Comparison of ENCODE assay signal across 8 cellular contexts in the genomic region with DNA sequence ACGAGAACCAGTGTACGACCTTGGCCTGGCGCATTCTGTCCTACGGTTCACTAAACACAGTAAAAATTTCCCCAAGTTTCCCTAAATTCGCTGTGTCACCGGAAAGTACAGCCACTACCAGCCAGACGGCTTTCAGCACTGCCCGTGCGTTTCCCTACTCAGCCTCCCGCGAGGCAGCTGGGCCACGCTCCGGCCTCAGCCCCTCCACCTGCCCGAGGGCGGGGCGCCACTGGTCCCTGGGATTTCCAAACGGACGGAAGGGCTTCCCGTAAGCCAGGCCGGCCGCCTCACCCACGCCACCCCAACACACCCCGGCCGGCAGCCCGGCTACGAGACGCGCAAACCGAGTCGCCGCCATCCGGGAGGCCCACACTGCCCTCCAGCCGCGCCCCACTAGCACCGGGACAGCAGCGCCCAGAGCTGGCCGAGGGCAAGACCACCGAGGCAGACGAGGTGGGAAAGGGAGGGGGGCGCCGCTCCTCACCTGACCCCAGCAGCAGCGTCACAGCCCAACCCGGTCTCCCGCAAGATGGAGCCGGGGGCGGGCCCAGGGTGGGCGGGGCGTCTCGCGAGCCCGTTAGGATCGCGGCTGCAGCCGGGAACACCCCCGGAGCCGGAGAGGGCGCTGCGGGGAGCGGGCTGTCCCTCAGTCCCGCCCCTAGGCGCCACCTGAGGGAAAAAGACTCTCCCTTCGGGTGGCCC. TPM values are rescaled to one million over a fixed set of nuclear protein-coding genes. Genes with fewer than 3 reads are reported as not detected.
DNase-seq lines count a peak whose midpoint lies in the region; ATAC-seq and TF ChIP-seq lines count a peak whose summit lies in the region.

A gene (minus strand): TSS at position 531 of the 702 bp plus-strand sequence. CDS start 13,202 bp downstream, outside the sequence.

- H3K4me2 ChIP-seq in Karpas-422 (ENCODE audit: low read depth, low read length, poor library complexity, severe bottlenecking): peak within 1 kb of the TSS; percentile 79
- H3K4me2 ChIP-seq in fibroblast of lung (ENCODE audit: extremely low read depth, insufficient read depth, low read length): peak within 1 kb of the TSS; percentile 96

- H3K4me1 Mint-ChIP-seq in naive thymus-derived CD8-positive, alpha-beta T cell: peaks cover 27 to 59% (median 56%) of the 10 kb centered on the region in 4 donors
- peaks cover 25 to 57% of the 10 kb centered on the region in 2 donors for H3K4me1 Mint-ChIP-seq in stimulated activated naive B cell treated with anti-CD40 and anti-IgM and Interleukin-4, amounts not matched to agents 10 μg/mL and 1 μg/mL and 100 μg/mL, for 72 hours

- H2AFZ ChIP-seq in Karpas-422 (ENCODE audit: low read length) (peak within 1 kb of the TSS; percentile 82; the same call in 1 of the 2 replicates), fibroblast of lung (ENCODE audit: low read length) (peak within 1 kb of the TSS; percentile 79)

- peak within 1 kb of the TSS; percentile 84 to 96 (median 93) for H3K27ac Mint-ChIP-seq in naive thymus-derived CD8-positive, alpha-beta T cell
- H3K27ac Mint-ChIP-seq in stimulated activated naive B cell treated with anti-CD40 and anti-IgM and Interleukin-4, amounts not matched to agents 10 μg/mL and 1 μg/mL and 100 μg/mL, for 72 hours: peak within 1 kb of the TSS; percentile 99

- peaks cover 51% of the 10 kb centered on the region for H3K79me2 ChIP-seq in Karpas-422 (ENCODE audit: low read length)
- peaks cover 41% of the 10 kb centered on the region for H3K79me2 ChIP-seq in fibroblast of lung (ENCODE audit: control insufficient read depth, insufficient read depth, low read length)

- DNase-seq in EL (peak; percentile 86), Karpas-422 (peak; percentile 96), RPMI8226 (peak; percentile 91), fibroblast of lung (ENCODE audit: low read depth in 2 of 2) (peak; percentile 80 to 81)
- DNase-seq in activated T-helper 1 cell treated with anti-CD3 and anti-CD28 coated beads, Interleukin-2, amount 50 U/mL, for 16 hours (ENCODE audit: low read depth in 1 of 2, low spot score in 1 of 2): peak; percentile 86 to 91
- DNase-seq in naive thymus-derived CD8-positive, alpha-beta T cell: peak; percentile 82 to 95 (median 89)
- peak; percentile 90 for DNase-seq in stimulated activated naive B cell treated with anti-CD40 and anti-IgM and Interleukin-4, amounts not matched to agents 10 μg/mL and 1 μg/mL and 100 μg/mL, for 72 hours

- peak within 1 kb of the TSS; percentile 87 for H3K9ac ChIP-seq in Karpas-422 (ENCODE audit: low read length)
- H3K9ac ChIP-seq in fibroblast of lung (ENCODE audit: insufficient read depth, low read length): peak within 1 kb of the TSS; percentile 98

- peak within 1 kb of the TSS; percentile 89 to 99 (median 94) for H3K4me3 Mint-ChIP-seq in naive thymus-derived CD8-positive, alpha-beta T cell
- peak within 1 kb of the TSS; percentile 97 to 98 for H3K4me3 Mint-ChIP-seq in stimulated activated naive B cell treated with anti-CD40 and anti-IgM and Interleukin-4, amounts not matched to agents 10 μg/mL and 1 μg/mL and 100 μg/mL, for 72 hours

- POLR2A ChIA-PET in naive thymus-derived CD8-positive, alpha-beta T cell (lab: Charles Lee): interaction anchor here (0.5 to 3.0 kb wide), 8 partner anchors 8 to 885 kb away, joined by 3 to 27 read pairs (median 4); a partner anchor contains a TSS

- H3K4me1 ChIP-seq in Karpas-422 (ENCODE audit: low read length) (peaks cover 38% of the 10 kb centered on the region), fibroblast of lung (ENCODE audit: control insufficient read depth, extremely low read depth, insufficient read depth, low read length) (peaks cover 4% of the 10 kb centered on the region)

- H4K20me1 ChIP-seq in Karpas-422 (ENCODE audit: insufficient read depth, low read depth, low read length): peaks cover 4% of the 10 kb centered on the region; the same call in 1 of the 2 replicates
- H4K20me1 ChIP-seq in fibroblast of lung (ENCODE audit: control insufficient read depth, extremely low read depth, insufficient read depth, low read length): no peaks in the 10 kb centered on the region

- H3K36me3 Mint-ChIP-seq in naive thymus-derived CD8-positive, alpha-beta T cell: peaks cover 0 to 4% (median 0%) of the 10 kb centered on the region in 3 donors
- H3K36me3 Mint-ChIP-seq in stimulated activated naive B cell treated with anti-CD40 and anti-IgM and Interleukin-4, amounts not matched to agents 10 μg/mL and 1 μg/mL and 100 μg/mL, for 72 hours: peaks cover 14 to 40% of the 10 kb centered on the region in 2 donors

- peak within 1 kb of the TSS; percentile 69 for H3K27ac ChIP-seq in Karpas-422 (ENCODE audit: low read length)
- peak within 1 kb of the TSS; percentile 98 for H3K27ac ChIP-seq in fibroblast of lung (ENCODE audit: insufficient read depth, low read length)

- peaks cover 0 to 2% (median 0%) of the 10 kb centered on the region in 5 donors for H3K27me3 Mint-ChIP-seq in naive thymus-derived CD8-positive, alpha-beta T cell
- no peaks in the 10 kb centered on the region for H3K27me3 Mint-ChIP-seq in stimulated activated naive B cell treated with anti-CD40 and anti-IgM and Interleukin-4, amounts not matched to agents 10 μg/mL and 1 μg/mL and 100 μg/mL, for 72 hours

- H3K4me3 ChIP-seq in Karpas-422 (ENCODE audit: low read length): peak within 1 kb of the TSS; percentile 83
- peak within 1 kb of the TSS; percentile 80 to 99 (median 89) for H3K4me3 ChIP-seq in fibroblast of lung (replicated peaks in 1 of 4; ENCODE audit: control extremely low read depth in 1 of 4, insufficient read depth in 1 of 4, low read depth in 3 of 4, low read length in 4 of 4)

- H3K36me3 ChIP-seq in Karpas-422 (ENCODE audit: insufficient read depth, low read length) (no peaks in the 10 kb centered on the region; the same call in 1 of the 2 replicates), fibroblast of lung (ENCODE audit: control insufficient read depth, insufficient read depth, low read length) (no peaks in the 10 kb centered on the region)

- H3K9me3 Mint-ChIP-seq in naive thymus-derived CD8-positive, alpha-beta T cell: no peaks in the 10 kb centered on the region
- no peaks in the 10 kb centered on the region for H3K9me3 Mint-ChIP-seq in stimulated activated naive B cell treated with anti-CD40 and anti-IgM and Interleukin-4, amounts not matched to agents 10 μg/mL and 1 μg/mL and 100 μg/mL, for 72 hours

- peak; percentile 94 for ATAC-seq in GM21825 (IDR thresholded peaks at IDR 0.05; ENCODE audit: unreplicated experiment)
- ATAC-seq in naive thymus-derived CD8-positive, alpha-beta T cell: peak; percentile 94 to 96
- peak; percentile 88 to 92 for ATAC-seq in stimulated activated naive B cell treated with anti-CD40 and anti-IgM and Interleukin-4, amounts not matched to agents 10 μg/mL and 1 μg/mL and 100 μg/mL, for 72 hours (replicated peaks)

- H3K9me2 ChIP-seq in Karpas-422 (replicated peaks; ENCODE audit: insufficient read depth, low read length): no peaks in the 10 kb centered on the region

- H3K27me3 ChIP-seq in Karpas-422 (ENCODE audit: low read length) (no peaks in the 10 kb centered on the region), fibroblast of lung (ENCODE audit: control insufficient read depth, insufficient read depth, low read length) (no peaks in the 10 kb centered on the region)

- peak; percentile 22 to 29 for TF ChIP-seq CTCF in fibroblast of lung (conservative IDR thresholded peaks at IDR 0.05 in 1 of 2, IDR thresholded peaks at IDR 0.05 in 1 of 2; ENCODE audit: low read depth in 1 of 2, low read length in 2 of 2)

- H3K9me3 ChIP-seq in Karpas-422 (ENCODE audit: low read length) (no peaks in the 10 kb centered on the region), fibroblast of lung (ENCODE audit: control insufficient read depth, insufficient read depth, low read depth, low read length) (no peaks in the 10 kb centered on the region)

RNA-seq across cellular contexts. Expression of the gene that starts here (rescaled TPM):
- 56.2 and 90.9 TPM in 2 replicates for total RNA-seq in Karpas-422 (2014; rRNA removed; shearing (Covaris generic); ENCODE audit: low replicate concordance)
- 85.5 and 132 TPM in 2 replicates for total RNA-seq in fibroblast of lung
- 150 and 169 TPM in 2 replicates for polyA plus RNA-seq in fibroblast of lung
- polyA plus RNA-seq in fibroblast of lung (2012): 98.5 and 127 TPM in 2 replicates
- polyA minus RNA-seq in fibroblast of lung (ENCODE audit: low replicate concordance): 156 and 164 TPM in 2 replicates
- total RNA-seq in naive thymus-derived CD8-positive, alpha-beta T cell: 100 to 1,000 TPM; 105 to 112 TPM
- 100 to 1,000 TPM; 168 to 193 (median 179) TPM for polyA plus RNA-seq in naive thymus-derived CD8-positive, alpha-beta T cell

Comparison
In these comparisons a context has a peak if more than half of its experiments do, and no peak if none do; other contexts are left out.
1. Peak in every context shown above with its lines: DNase-seq, ATAC-seq, H3K4me3 ChIP-seq and H3K27ac ChIP-seq.